8 cellular contexts compared by ENCODE assay signal in genomic region chr1:45543599-45544417, GRCh38. TPM values are rescaled to one million over a fixed set of nuclear protein-coding genes. Genes with fewer than 3 reads are reported as not detected.
DNase-seq lines count a peak whose midpoint lies in the region; ATAC-seq and TF ChIP-seq lines count a peak whose summit lies in the region.

No MANE protein-coding gene starts in this region.

- peak overlapping the region; percentile 70 for H3K4me3 ChIP-seq in CD4-positive, CD25-positive, alpha-beta regulatory T cell (ENCODE audit: low read depth, low read length)
- no peak overlapping the region for H3K4me3 ChIP-seq in neural progenitor cell
- H3K4me3 ChIP-seq in testis, result no peak overlapping the region

- no peaks in the 10 kb centered on the region for H3K79me2 ChIP-seq in neural progenitor cell (ENCODE audit: low read depth)

- no peaks in the 10 kb centered on the region for H3K27me3 Mint-ChIP-seq in CD4-positive, CD25-positive, alpha-beta regulatory T cell
- H3K27me3 Mint-ChIP-seq in neural progenitor cell (ENCODE audit: insufficient read depth, low read depth), result peaks cover 8% of the 10 kb centered on the region

- H3K4me1 Mint-ChIP-seq in CD4-positive, CD25-positive, alpha-beta regulatory T cell, result peaks cover 21 to 28% (median 22%) of the 10 kb centered on the region in 4 donors
- H3K4me1 Mint-ChIP-seq in neural progenitor cell, result no peaks in the 10 kb centered on the region

- H3K27ac Mint-ChIP-seq in CD4-positive, CD25-positive, alpha-beta regulatory T cell, result peak overlapping the region in 2 of 3 donors; percentile 77 to 81
- H3K27ac Mint-ChIP-seq in neural progenitor cell, result no peak overlapping the region

- H3K9me3 ChIP-seq in CD4-positive, CD25-positive, alpha-beta regulatory T cell (ENCODE audit: control insufficient read depth in 2 of 2, low read length in 2 of 2), result no peaks in the 10 kb centered on the region
- H3K9me3 ChIP-seq in neural progenitor cell (ENCODE audit: low read depth), result no peaks in the 10 kb centered on the region
- no peaks in the 10 kb centered on the region for H3K9me3 ChIP-seq in testis

- H3K4me2 ChIP-seq in neural progenitor cell, result no peak overlapping the region

- H3K4me1 ChIP-seq in CD4-positive, CD25-positive, alpha-beta regulatory T cell (ENCODE audit: control insufficient read depth, insufficient read depth, low read length, poor library complexity, severe bottlenecking), result peaks cover 19% of the 10 kb centered on the region
- H3K4me1 ChIP-seq in neural progenitor cell (no peaks in the 10 kb centered on the region), testis (no peaks in the 10 kb centered on the region)

- peak overlapping the region; percentile 42 for H2AFZ ChIP-seq in neural progenitor cell (replicated peaks)

- TF ChIP-seq CTCF in neural progenitor cell (IDR thresholded peaks at IDR 0.05), result no peak
- TF ChIP-seq CTCF in testis (IDR thresholded peaks at IDR 0.05), result no peak

- no peaks in the 10 kb centered on the region for H3F3A ChIP-seq in neural progenitor cell (ENCODE audit: low read depth)

- no peaks in the 10 kb centered on the region for H3K27me3 ChIP-seq in CD4-positive, CD25-positive, alpha-beta regulatory T cell (ENCODE audit: control insufficient read depth, insufficient read depth, low read length)
- H3K27me3 ChIP-seq in neural progenitor cell (no peaks in the 10 kb centered on the region), testis (no peaks in the 10 kb centered on the region)

- no peak overlapping the region for H3K9ac ChIP-seq in neural progenitor cell

- peak overlapping the region; percentile 45 to 77 (median 69) for H3K4me3 Mint-ChIP-seq in CD4-positive, CD25-positive, alpha-beta regulatory T cell
- no peak overlapping the region for H3K4me3 Mint-ChIP-seq in neural progenitor cell

- peak overlapping the region; percentile 70 for H3K27ac ChIP-seq in CD4-positive, CD25-positive, alpha-beta regulatory T cell (ENCODE audit: insufficient read depth, low read length, poor library complexity, severe bottlenecking)
- H3K27ac ChIP-seq in neural progenitor cell (no peak overlapping the region), testis (no peak overlapping the region)

- H3K9me3 Mint-ChIP-seq in CD4-positive, CD25-positive, alpha-beta regulatory T cell, result peaks cover 0 to 1% (median 0%) of the 10 kb centered on the region in 7 donors
- H3K9me3 Mint-ChIP-seq in neural progenitor cell, result no peaks in the 10 kb centered on the region

- H3K36me3 Mint-ChIP-seq in CD4-positive, CD25-positive, alpha-beta regulatory T cell, result no peaks in the 10 kb centered on the region
- no peaks in the 10 kb centered on the region for H3K36me3 Mint-ChIP-seq in neural progenitor cell

- peak; percentile 49 to 71 (median 60) for DNase-seq in CD4-positive, CD25-positive, alpha-beta regulatory T cell
- DNase-seq in dermis blood vessel endothelial cell (peak; percentile 76), neural progenitor cell (ENCODE audit: low spot score) (no peak), testis (peak; percentile 43), DMS153 treated with DMSO at 0.1 percent for 48 hours (lab: John Stamatoyannopoulos, UW; ENCODE audit: unreplicated experiment) (no peak)

- ATAC-seq in CD4-positive, CD25-positive, alpha-beta regulatory T cell (ENCODE audit: low read depth in 2 of 2), result peak; percentile 88 to 93
- ATAC-seq in HG03342 (IDR thresholded peaks at IDR 0.05; ENCODE audit: unreplicated experiment) (peak; percentile 44), HG03457 (IDR thresholded peaks at IDR 0.05; ENCODE audit: unreplicated experiment) (no peak)
- ATAC-seq in activated CD4-positive, CD25-positive, alpha-beta regulatory T cell treated with anti-CD3 and anti-CD28 coated beads, Interleukin-2, amount 50 U/mL, for 24 hours, result peak; percentile 87 to 89

- H4K20me1 ChIP-seq in neural progenitor cell (ENCODE audit: low read depth), result no peaks in the 10 kb centered on the region

- WGBS in testis, 2 donors, result 68 to 69% methylated on average over 8 of the region's 8 CpGs

- TF ChIP-seq POLR2A in testis (IDR thresholded peaks at IDR 0.05), result no peak

- intact Hi-C loops in testis (cut with DNase I; ENCODE audit: low total_unique reads), result no loop called here

- H3K36me3 ChIP-seq in CD4-positive, CD25-positive, alpha-beta regulatory T cell (ENCODE audit: control insufficient read depth, insufficient read depth, low read length), result no peaks in the 10 kb centered on the region
- H3K36me3 ChIP-seq in neural progenitor cell (no peaks in the 10 kb centered on the region), testis (ENCODE audit: low read depth, missing control alignments) (no peaks in the 10 kb centered on the region)

RNA-seq across cellular contexts. Expression of gene AKR1A1, which starts 6.8 kb away (rescaled TPM):
- total RNA-seq in CD4-positive, CD25-positive, alpha-beta regulatory T cell, result 53.1 TPM
- polyA plus RNA-seq in CD4-positive, CD25-positive, alpha-beta regulatory T cell, result 100 to 1,000 TPM in 2 of 4 donors, 10 to 100 TPM in 2; 78.7 to 117 (median 97.0) TPM
- total RNA-seq in dermis blood vessel endothelial cell (141 and 232 TPM in 2 replicates), neural progenitor cell (ENCODE audit: low replicate concordance) (129 and 167 TPM in 2 replicates), testis (10 to 100 TPM; 51.1 to 60.1 TPM)
- polyA plus RNA-seq in testis (ENCODE audit: insufficient read depth, low read depth, low replicate concordance), result 63.7 TPM

RNA-seq across cellular contexts. Expression of gene PRDX1, which starts 22.1 kb away (rescaled TPM):
- total RNA-seq in CD4-positive, CD25-positive, alpha-beta regulatory T cell, result 96.7 TPM
- polyA plus RNA-seq in CD4-positive, CD25-positive, alpha-beta regulatory T cell, result 100 to 1,000 TPM; 287 to 384 (median 351) TPM
- total RNA-seq in dermis blood vessel endothelial cell (698 and 775 TPM in 2 replicates), neural progenitor cell (ENCODE audit: low replicate concordance) (477 and 653 TPM in 2 replicates), testis (100 to 1,000 TPM; 180 to 185 TPM)
- polyA plus RNA-seq in testis (ENCODE audit: insufficient read depth, low read depth, low replicate concordance), result 251 TPM

RNA-seq across cellular contexts. Expression of gene NASP, which starts 40.0 kb away (rescaled TPM):
- 147 TPM for total RNA-seq in CD4-positive, CD25-positive, alpha-beta regulatory T cell
- polyA plus RNA-seq in CD4-positive, CD25-positive, alpha-beta regulatory T cell, result 10 to 100 TPM; 77.8 to 88.3 (median 80.7) TPM
- total RNA-seq in dermis blood vessel endothelial cell (88.2 and 114 TPM in 2 replicates), neural progenitor cell (ENCODE audit: low replicate concordance) (337 and 436 TPM in 2 replicates), testis (100 to 1,000 TPM; 184 to 194 TPM)
- 206 TPM for polyA plus RNA-seq in testis (ENCODE audit: insufficient read depth, low read depth, low replicate concordance)

RNA-seq across cellular contexts. Expression of gene MMACHC, which starts 43.7 kb away (rescaled TPM):
- 0.84 TPM for total RNA-seq in CD4-positive, CD25-positive, alpha-beta regulatory T cell
- polyA plus RNA-seq in CD4-positive, CD25-positive, alpha-beta regulatory T cell, result under 1 TPM in 3 of 4 donors, not detected in 1; 0.09 to 0.33 (median 0.14) TPM
- 0.51 and 1.4 TPM in 2 replicates for total RNA-seq in dermis blood vessel endothelial cell
- 3.1 and 5.8 TPM in 2 replicates for total RNA-seq in neural progenitor cell (ENCODE audit: low replicate concordance)
- total RNA-seq in testis, result 1 to 10 TPM; 7.1 to 7.3 TPM
- 17.4 TPM for polyA plus RNA-seq in testis (ENCODE audit: insufficient read depth, low read depth, low replicate concordance)

RNA-seq across cellular contexts. Expression of gene CCDC163, which starts 43.9 kb away (rescaled TPM):
- total RNA-seq in CD4-positive, CD25-positive, alpha-beta regulatory T cell, result 0.89 TPM
- 1 to 10 TPM; 1.9 to 8.8 (median 5.6) TPM for polyA plus RNA-seq in CD4-positive, CD25-positive, alpha-beta regulatory T cell
- total RNA-seq in dermis blood vessel endothelial cell (0.23 and 1.0 TPM in 2 replicates), neural progenitor cell (ENCODE audit: low replicate concordance) (1.7 TPM in 2 replicates), testis (1 to 10 TPM; 2.9 to 4.8 TPM)
- 5.7 TPM for polyA plus RNA-seq in testis (ENCODE audit: insufficient read depth, low read depth, low replicate concordance)

Comparison
In these comparisons a context has a peak if more than half of its experiments do, and no peak if none do; other contexts are left out.
1. DNase-seq: peak in CD4-positive, CD25-positive, alpha-beta regulatory T cell (3 of 3), dermis blood vessel endothelial cell (single experiment) and testis (single experiment); none in neural progenitor cell (single experiment) and DMS153 treated with DMSO at 0.1 percent for 48 hours (single experiment).